1 cellular context compared by ENCODE assay signal in genomic region chr18:9157806-9158205, GRCh38.
TF ChIP-seq lines count a peak whose summit lies in the region.

No MANE protein-coding gene starts in this region.

TF ChIP-seq in HepG2, 621 proteins besides CTCF, POLR2A, EP300 and RAD21:
- no peak for TF ChIP-seq REST (IDR thresholded peaks at IDR 0.05; ENCODE audit: borderline replicate concordance in 1 of 2, low read depth in 1 of 2, low read length in 2 of 2)
- TF ChIP-seq DBP (CRISPR knock-in tag; IDR thresholded peaks at IDR 0.05; ENCODE audit: not compliant biosample characterization): no peak
- TF ChIP-seq MAX (IDR thresholded peaks at IDR 0.05): no peak
- TF ChIP-seq, protein P1, sequence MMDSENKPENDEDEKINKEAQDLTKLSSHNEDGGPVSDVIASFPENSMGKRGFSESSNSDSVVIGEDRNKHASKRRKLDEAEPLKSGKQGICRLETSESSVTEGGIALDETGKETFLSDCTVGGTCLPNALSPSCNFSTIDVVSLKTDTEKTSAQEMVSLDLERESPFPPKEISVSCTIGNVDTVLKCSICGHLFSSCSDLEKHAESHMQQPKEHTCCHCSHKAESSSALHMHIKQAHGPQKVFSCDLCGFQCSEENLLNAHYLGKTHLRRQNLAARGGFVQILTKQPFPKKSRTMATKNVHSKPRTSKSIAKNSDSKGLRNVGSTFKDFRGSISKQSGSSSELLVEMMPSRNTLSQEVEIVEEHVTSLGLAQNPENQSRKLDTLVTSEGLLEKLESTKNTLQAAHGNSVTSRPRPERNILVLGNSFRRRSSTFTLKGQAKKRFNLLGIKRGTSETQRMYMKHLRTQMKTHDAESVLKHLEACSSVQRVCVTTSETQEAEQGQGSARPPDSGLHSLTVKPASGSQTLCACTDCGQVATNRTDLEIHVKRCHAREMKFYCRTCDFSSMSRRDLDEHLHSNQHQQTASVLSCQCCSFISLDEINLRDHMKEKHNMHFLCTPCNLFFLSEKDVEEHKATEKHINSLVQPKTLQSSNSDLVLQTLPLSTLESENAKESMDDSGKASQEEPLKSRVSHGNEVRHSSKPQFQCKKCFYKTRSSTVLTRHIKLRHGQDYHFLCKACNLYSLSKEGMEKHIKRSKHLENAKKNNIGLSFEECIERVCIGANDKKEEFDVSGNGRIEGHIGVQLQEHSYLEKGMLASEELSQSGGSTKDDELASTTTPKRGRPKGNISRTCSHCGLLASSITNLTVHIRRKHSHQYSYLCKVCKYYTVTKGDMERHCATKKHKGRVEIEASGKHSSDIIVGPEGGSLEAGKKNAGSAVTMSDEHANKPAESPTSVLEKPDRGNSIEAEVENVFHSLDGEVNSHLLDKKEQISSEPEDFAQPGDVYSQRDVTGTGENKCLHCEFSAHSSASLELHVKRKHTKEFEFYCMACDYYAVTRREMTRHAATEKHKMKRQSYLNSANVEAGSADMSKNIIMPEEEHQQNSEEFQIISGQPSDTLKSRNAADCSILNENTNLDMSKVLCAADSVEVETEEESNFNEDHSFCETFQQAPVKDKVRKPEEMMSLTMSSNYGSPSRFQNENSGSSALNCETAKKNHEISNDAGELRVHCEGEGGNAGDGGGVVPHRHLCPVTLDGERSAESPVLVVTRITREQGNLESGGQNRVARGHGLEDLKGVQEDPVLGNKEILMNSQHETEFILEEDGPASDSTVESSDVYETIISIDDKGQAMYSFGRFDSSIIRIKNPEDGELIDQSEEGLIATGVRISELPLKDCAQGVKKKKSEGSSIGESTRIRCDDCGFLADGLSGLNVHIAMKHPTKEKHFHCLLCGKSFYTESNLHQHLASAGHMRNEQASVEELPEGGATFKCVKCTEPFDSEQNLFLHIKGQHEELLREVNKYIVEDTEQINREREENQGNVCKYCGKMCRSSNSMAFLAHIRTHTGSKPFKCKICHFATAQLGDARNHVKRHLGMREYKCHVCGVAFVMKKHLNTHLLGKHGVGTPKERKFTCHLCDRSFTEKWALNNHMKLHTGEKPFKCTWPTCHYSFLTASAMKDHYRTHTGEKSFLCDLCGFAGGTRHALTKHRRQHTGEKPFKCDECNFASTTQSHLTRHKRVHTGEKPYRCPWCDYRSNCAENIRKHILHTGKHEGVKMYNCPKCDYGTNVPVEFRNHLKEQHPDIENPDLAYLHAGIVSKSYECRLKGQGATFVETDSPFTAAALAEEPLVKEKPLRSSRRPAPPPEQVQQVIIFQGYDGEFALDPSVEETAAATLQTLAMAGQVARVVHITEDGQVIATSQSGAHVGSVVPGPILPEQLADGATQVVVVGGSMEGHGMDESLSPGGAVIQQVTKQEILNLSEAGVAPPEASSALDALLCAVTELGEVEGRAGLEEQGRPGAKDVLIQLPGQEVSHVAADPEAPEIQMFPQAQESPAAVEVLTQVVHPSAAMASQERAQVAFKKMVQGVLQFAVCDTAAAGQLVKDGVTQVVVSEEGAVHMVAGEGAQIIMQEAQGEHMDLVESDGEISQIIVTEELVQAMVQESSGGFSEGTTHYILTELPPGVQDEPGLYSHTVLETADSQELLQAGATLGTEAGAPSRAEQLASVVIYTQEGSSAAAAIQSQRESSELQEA (CRISPR knock-in tag; IDR thresholded peaks at IDR 0.05; ENCODE audit: not compliant biosample characterization): no peak
- TF ChIP-seq, protein P2, sequence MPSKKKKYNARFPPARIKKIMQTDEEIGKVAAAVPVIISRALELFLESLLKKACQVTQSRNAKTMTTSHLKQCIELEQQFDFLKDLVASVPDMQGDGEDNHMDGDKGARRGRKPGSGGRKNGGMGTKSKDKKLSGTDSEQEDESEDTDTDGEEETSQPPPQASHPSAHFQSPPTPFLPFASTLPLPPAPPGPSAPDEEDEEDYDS (CRISPR knock-in tag; IDR thresholded peaks at IDR 0.05): no peak
- no peak for TF ChIP-seq ZNF850 (CRISPR knock-in tag; conservative IDR thresholded peaks at IDR 0.05)
- no peak for TF ChIP-seq HNRNPUL1 (IDR thresholded peaks at IDR 0.05; ENCODE audit: low read depth, low read length)
- TF ChIP-seq, protein P3, sequence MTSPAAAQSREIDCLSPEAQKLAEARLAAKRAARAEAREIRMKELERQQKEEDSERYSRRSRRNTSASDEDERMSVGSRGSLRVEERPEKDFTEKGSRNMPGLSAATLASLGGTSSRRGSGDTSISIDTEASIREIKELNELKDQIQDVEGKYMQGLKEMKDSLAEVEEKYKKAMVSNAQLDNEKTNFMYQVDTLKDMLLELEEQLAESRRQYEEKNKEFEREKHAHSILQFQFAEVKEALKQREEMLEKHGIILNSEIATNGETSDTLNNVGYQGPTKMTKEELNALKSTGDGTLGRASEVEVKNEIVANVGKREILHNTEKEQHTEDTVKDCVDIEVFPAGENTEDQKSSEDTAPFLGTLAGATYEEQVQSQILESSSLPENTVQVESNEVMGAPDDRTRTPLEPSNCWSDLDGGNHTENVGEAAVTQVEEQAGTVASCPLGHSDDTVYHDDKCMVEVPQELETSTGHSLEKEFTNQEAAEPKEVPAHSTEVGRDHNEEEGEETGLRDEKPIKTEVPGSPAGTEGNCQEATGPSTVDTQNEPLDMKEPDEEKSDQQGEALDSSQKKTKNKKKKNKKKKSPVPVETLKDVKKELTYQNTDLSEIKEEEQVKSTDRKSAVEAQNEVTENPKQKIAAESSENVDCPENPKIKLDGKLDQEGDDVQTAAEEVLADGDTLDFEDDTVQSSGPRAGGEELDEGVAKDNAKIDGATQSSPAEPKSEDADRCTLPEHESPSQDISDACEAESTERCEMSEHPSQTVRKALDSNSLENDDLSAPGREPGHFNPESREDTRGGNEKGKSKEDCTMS (CRISPR knock-in tag; conservative IDR thresholded peaks at IDR 0.05): no peak
- TF ChIP-seq MTF1 (CRISPR knock-in tag; IDR thresholded peaks at IDR 0.05): no peak
- TF ChIP-seq, protein P4, sequence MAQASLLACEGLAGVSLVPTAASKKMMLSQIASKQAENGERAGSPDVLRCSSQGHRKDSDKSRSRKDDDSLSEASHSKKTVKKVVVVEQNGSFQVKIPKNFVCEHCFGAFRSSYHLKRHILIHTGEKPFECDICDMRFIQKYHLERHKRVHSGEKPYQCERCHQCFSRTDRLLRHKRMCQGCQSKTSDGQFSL (CRISPR knock-in tag; IDR thresholded peaks at IDR 0.05): no peak
- no peak for TF ChIP-seq ZNF414 (CRISPR knock-in tag; IDR thresholded peaks at IDR 0.05)
- no peak for TF ChIP-seq FIP1L1 (IDR thresholded peaks at IDR 0.05; ENCODE audit: borderline replicate concordance, insufficient read depth, low read depth, low read length)
- no peak for TF ChIP-seq SAP130 (CRISPR knock-in tag; IDR thresholded peaks at IDR 0.05; ENCODE audit: low read depth)
- no peak for TF ChIP-seq KDM3A (CRISPR knock-in tag; IDR thresholded peaks at IDR 0.05; ENCODE audit: low read depth)
- no peak for TF ChIP-seq THYN1 (CRISPR knock-in tag; IDR thresholded peaks at IDR 0.05; ENCODE audit: borderline replicate concordance, low read depth)
- TF ChIP-seq ZNF3 (CRISPR knock-in tag; IDR thresholded peaks at IDR 0.05): no peak
- no peak for TF ChIP-seq ZNF883 (CRISPR knock-in tag; IDR thresholded peaks at IDR 0.05; ENCODE audit: not compliant biosample characterization)
- no peak for TF ChIP-seq CHCHD3 (CRISPR knock-in tag; IDR thresholded peaks at IDR 0.05)
- TF ChIP-seq ZSCAN21 (CRISPR knock-in tag; IDR thresholded peaks at IDR 0.05; ENCODE audit: borderline replicate concordance): no peak
- no peak for TF ChIP-seq ZUFSP (CRISPR knock-in tag; IDR thresholded peaks at IDR 0.05; ENCODE audit: borderline replicate concordance)
